In the genomic region with DNA sequence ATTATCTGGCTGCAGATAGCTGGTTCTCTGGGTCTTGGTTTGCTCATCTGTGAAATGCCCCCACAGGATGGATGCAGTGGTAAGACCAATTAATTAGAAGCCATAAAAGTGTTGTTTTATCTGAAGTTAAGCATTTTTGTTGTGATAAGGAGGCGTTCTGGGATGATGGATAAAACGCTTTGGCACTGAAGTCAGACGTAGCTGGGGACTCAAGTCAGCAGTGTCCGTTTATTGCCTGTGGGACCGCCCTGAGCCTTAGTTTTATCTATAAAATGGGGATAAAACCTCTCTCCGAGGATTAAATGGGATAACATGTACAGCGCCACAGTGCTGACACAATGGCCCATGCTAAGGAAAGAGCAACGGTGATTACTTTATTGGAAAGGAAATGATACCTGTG, we compare ENCODE assay signal across 22 cellular contexts. TPM values are rescaled to one million over a fixed set of nuclear protein-coding genes. Genes with fewer than 3 reads are reported as not detected.
A peak's percentile ranks its signal among the peaks of the same experiment; 100 is the strongest.
DNase-seq lines count a peak whose midpoint lies in the region; ATAC-seq, FAIRE-seq and TF ChIP-seq lines count a peak whose summit lies in the region.
"Had no signal": no experiment of that assay in that cellular context is flagged by ENCODE, and none has a peak within 500 bp of the region (broad histone marks: within the 10 kb centered on the region; RNA-seq: fewer than 3 reads in every experiment).

No MANE protein-coding gene starts in this region.

- H3K9me3 ChIP-seq in hepatocyte (ENCODE audit: low read depth): no peaks in the 10 kb centered on the region
- no peaks in the 10 kb centered on the region for H3K9me3 ChIP-seq in stomach smooth muscle (ENCODE audit: control insufficient read depth in 2 of 2, low read length in 2 of 2)
- no peaks in the 10 kb centered on the region for H3K9me3 ChIP-seq in small intestine (ENCODE audit: control insufficient read depth, low read depth)
- no peaks in the 10 kb centered on the region for H3K9me3 ChIP-seq in prostate gland
- H3K9me3 ChIP-seq: A549, Caco-2 had no signal

- H3K79me2 ChIP-seq in GM23338 (replicated peaks; ENCODE audit: insufficient read depth) (peaks cover 100% of the 10 kb centered on the region), hepatocyte (peaks cover 100% of the 10 kb centered on the region)

- TF ChIP-seq CTCF in GM23338 (conservative IDR thresholded peaks at IDR 0.05; ENCODE audit: low read depth in 2 of 2) (no peak), hepatocyte (IDR thresholded peaks at IDR 0.05; ENCODE audit: poor library complexity) (no peak), prostate gland (IDR thresholded peaks at IDR 0.05) (no peak)

- peaks cover 20% of the 10 kb centered on the region for H3K36me3 Mint-ChIP-seq in GM23338 (ENCODE audit: low read depth)
- H3K36me3 Mint-ChIP-seq: CD8-positive, alpha-beta T cell had no signal

- H3K27ac ChIP-seq in GM23338 (ENCODE audit: low read depth): peak overlapping the region; percentile 79; the same call in 1 of the 2 replicates
- H3K27ac ChIP-seq in hepatocyte: no peak overlapping the region
- peak overlapping the region; percentile 11 for H3K27ac ChIP-seq in stomach smooth muscle (ENCODE audit: low read length)
- no peak overlapping the region for H3K27ac ChIP-seq in small intestine (ENCODE audit: low read depth in 1 of 2, low read length in 1 of 2)
- H3K27ac ChIP-seq in prostate gland: no peak overlapping the region
- H3K27ac ChIP-seq: C4-2B, RWPE1 had no signal

- H3K27ac Mint-ChIP-seq in GM23338: no peak overlapping the region
- H3K27ac Mint-ChIP-seq: CD8-positive, alpha-beta T cell had no signal

- H3K27me3 Mint-ChIP-seq in GM23338 (ENCODE audit: insufficient read depth, low read depth, poor library complexity): peaks cover 7% of the 10 kb centered on the region

- H2AFZ ChIP-seq in GM23338 (no peak overlapping the region), hepatocyte (no peak overlapping the region)

- no peak for TF ChIP-seq POLR2A in prostate gland (IDR thresholded peaks at IDR 0.05)

- no peak for ATAC-seq in GM23338
- ATAC-seq: A549; CD8-positive, alpha-beta T cell; GM12878 had no signal

- no peaks in the 10 kb centered on the region for H3K9me3 Mint-ChIP-seq in GM23338
- H3K9me3 Mint-ChIP-seq: CD8-positive, alpha-beta T cell had no signal

- H3K4me3 ChIP-seq in GM23338 (no peak overlapping the region), hepatocyte (no peak overlapping the region), stomach smooth muscle (ENCODE audit: low read length in 2 of 2) (no peak overlapping the region), small intestine (ENCODE audit: low read depth in 1 of 2, low read length in 2 of 2) (no peak overlapping the region), prostate gland (no peak overlapping the region)
- H3K4me3 ChIP-seq: A549, GM12878 had no signal

- H3K9ac ChIP-seq in stomach smooth muscle (ENCODE audit: low read length in 2 of 2): no peak overlapping the region

- peaks cover 88% of the 10 kb centered on the region for H3K4me1 Mint-ChIP-seq in GM23338

- H3K27me3 ChIP-seq in GM23338 (ENCODE audit: insufficient read depth): no peaks in the 10 kb centered on the region
- no peaks in the 10 kb centered on the region for H3K27me3 ChIP-seq in hepatocyte
- H3K27me3 ChIP-seq in stomach smooth muscle (ENCODE audit: control insufficient read depth in 1 of 2, insufficient read depth in 2 of 2, low read length in 2 of 2): no peaks in the 10 kb centered on the region
- no peaks in the 10 kb centered on the region for H3K27me3 ChIP-seq in small intestine (ENCODE audit: control insufficient read depth in 2 of 2, insufficient read depth in 2 of 2, low read length in 2 of 2)
- H3K27me3 ChIP-seq in prostate gland (replicated peaks; ENCODE audit: insufficient read depth): no peaks in the 10 kb centered on the region

- H3F3A ChIP-seq in GM23338 (replicated peaks; ENCODE audit: low read depth): peaks cover 13% of the 10 kb centered on the region

- H4K20me1 ChIP-seq in GM23338 (replicated peaks; ENCODE audit: insufficient read depth) (peaks cover 76% of the 10 kb centered on the region), hepatocyte (ENCODE audit: insufficient read depth, poor library complexity, severe bottlenecking) (peaks cover 94% of the 10 kb centered on the region)

- H3K4me1 ChIP-seq in GM23338 (ENCODE audit: insufficient read depth) (peaks cover 93% of the 10 kb centered on the region), hepatocyte (ENCODE audit: insufficient read depth) (peaks cover 47% of the 10 kb centered on the region), stomach smooth muscle (ENCODE audit: control insufficient read depth, insufficient read depth, low read length) (peaks cover 44% of the 10 kb centered on the region), small intestine (ENCODE audit: control insufficient read depth in 2 of 2, insufficient read depth in 1 of 2, low read depth in 1 of 2, low read length in 1 of 2) (peaks cover 2 to 16% of the 10 kb centered on the region in 2 donors), prostate gland (replicated peaks) (no peaks in the 10 kb centered on the region)
- H3K4me1 ChIP-seq: Caco-2 had no signal

- no peaks in the 10 kb centered on the region for H3K9me2 ChIP-seq in GM23338 (ENCODE audit: insufficient read depth)
- no peaks in the 10 kb centered on the region for H3K9me2 ChIP-seq in hepatocyte (replicated peaks; ENCODE audit: insufficient read depth)

- no peak for DNase-seq in GM23338 (ENCODE audit: low spot score)
- peak; percentile 78 for DNase-seq in NCI-H82 treated with DMSO at 0.1 percent for 48 hours (lab: John Stamatoyannopoulos, UW; ENCODE audit: unreplicated experiment)
- DNase-seq in hepatocyte (ENCODE audit: low spot score): no peak
- DNase-seq in small intestine: no peak
- DNase-seq in prostate gland (ENCODE audit: low spot score): no peak
- DNase-seq in NCI-H2171 (lab: John Stamatoyannopoulos, UW): no peak
- DNase-seq: Caco-2; CD8-positive, alpha-beta T cell; GDM1; Karpas-422; NCI-H1092 treated with DMSO at 0.1 percent for 48 hours; NCI-H1436; NCI-H187 treated with DMSO at 0.1 percent for 48 hours; NCI-H524; NCI-H748 treated with DMSO at 0.1 percent for 48 hours; NK-92 treated with Interleukin-12 subunit alpha and Interleukin-12 subunit beta, amount 100 ng/mL, for 24 hours; SHP77 had no signal

- 47% methylated on average over 8 of the region's 8 CpGs for WGBS in hepatocyte (ENCODE audit: low lambda C conversion rate, missing lambda C conversion rate)
- WGBS in small intestine, 3 donors: 53 to 68% (median 59%) methylated on average over 8 of the region's 8 CpGs
- 81% methylated on average over 8 of the region's 8 CpGs for WGBS in prostate gland

- no peak overlapping the region; the same call in 2 of the 3 replicates for H3K4me3 Mint-ChIP-seq in GM23338
- H3K4me3 Mint-ChIP-seq: CD8-positive, alpha-beta T cell had no signal

- H3K4me2 ChIP-seq in GM23338 (0 out of 2 replicates have a peak overlapping the region, but pooled peaks have one; percentile 46), hepatocyte (peak overlapping the region; percentile 41)
- H3K4me2 ChIP-seq: A549 had no signal

- intact Hi-C loops in prostate gland (cut with DNase I): no loop called here

- FAIRE-seq in small intestine (lab: Jason Lieb, UNC): no peak
- FAIRE-seq: A549, GM12878 had no signal

- peaks cover 6% of the 10 kb centered on the region; the same call in 1 of the 2 replicates for H3K36me3 ChIP-seq in GM23338 (ENCODE audit: insufficient read depth)
- no peaks in the 10 kb centered on the region for H3K36me3 ChIP-seq in hepatocyte (replicated peaks; ENCODE audit: insufficient read depth, low read depth)
- no peaks in the 10 kb centered on the region for H3K36me3 ChIP-seq in stomach smooth muscle (ENCODE audit: control insufficient read depth in 2 of 2, insufficient read depth in 2 of 2, low read length in 2 of 2)
- peaks cover 2 to 8% of the 10 kb centered on the region in 2 donors for H3K36me3 ChIP-seq in small intestine (ENCODE audit: control insufficient read depth in 2 of 2, insufficient read depth in 2 of 2, low read length in 2 of 2)
- no peaks in the 10 kb centered on the region for H3K36me3 ChIP-seq in prostate gland

TF ChIP-seq in GM23338, 12 proteins besides CTCF, POLR2A, EP300 and RAD21 (continues in another document):
- no peak for TF ChIP-seq STAT1 (IDR thresholded peaks at IDR 0.05; ENCODE audit: unreplicated experiment)
- TF ChIP-seq EZH2 (IDR thresholded peaks at IDR 0.05; ENCODE audit: low read depth, unreplicated experiment): no peak
- no peak for TF ChIP-seq POLR2AphosphoS5 (IDR thresholded peaks at IDR 0.05; ENCODE audit: low read depth)
- no peak for TF ChIP-seq ZNF331 (CRISPR knock-in tag; IDR thresholded peaks at IDR 0.05; ENCODE audit: low read depth)
- no peak for TF ChIP-seq CREB1 (CRISPR knock-in tag; IDR thresholded peaks at IDR 0.05; ENCODE audit: low read depth)

RNA-seq across cellular contexts. Expression of a gene that starts 34.7 kb away (rescaled TPM):
- 27.0 and 32.2 TPM in 2 replicates for total RNA-seq in GM23338 (2014; rRNA removed; shearing (Covaris generic))
- polyA plus RNA-seq in GM23338 (2016; fragmentation: Nextera tagmentation; extraction: Ambion mirVana): 80.8 and 89.7 TPM in 2 replicates
- total RNA-seq in hepatocyte: 14.8 and 18.7 TPM in 2 replicates
- polyA plus RNA-seq in hepatocyte: 28.8 and 34.1 TPM in 2 replicates
- polyA plus RNA-seq in small intestine: 10 to 100 TPM; 13.2 to 21.5 (median 16.2) TPM
- total RNA-seq in prostate gland: 10 to 100 TPM in 1 of 2 donors, 1 to 10 TPM in 1; 9.8 to 29.8 TPM

Comparison
In these comparisons a context has a peak if more than half of its experiments do, and no peak if none do; other contexts are left out.
1. H3K27ac ChIP-seq: peak in GM23338 (single experiment) and stomach smooth muscle (single experiment); none in hepatocyte (single experiment), small intestine (0 of 2) and prostate gland (0 of 2).